Comparison of ENCODE assay signal across 16 cellular contexts in genomic region chr5:80688648-80689420, GRCh38. TPM values are rescaled to one million over a fixed set of nuclear protein-coding genes. Genes with fewer than 3 reads are reported as not detected.
DNase-seq lines count a peak whose midpoint lies in the region; ATAC-seq, FAIRE-seq and TF ChIP-seq lines count a peak whose summit lies in the region.
"Had no signal": no experiment of that assay in that cellular context is flagged by ENCODE, and none has a peak within 500 bp of the region (broad histone marks: within the 10 kb centered on the region; RNA-seq: fewer than 3 reads in every experiment).

No MANE protein-coding gene starts in this region.

- no peaks in the 10 kb centered on the region for H3K9me3 ChIP-seq in CD4-positive, CD25-positive, alpha-beta regulatory T cell (ENCODE audit: control insufficient read depth in 2 of 2, low read length in 2 of 2)

- H3K36me3 ChIP-seq in CD4-positive, CD25-positive, alpha-beta regulatory T cell (ENCODE audit: control insufficient read depth, insufficient read depth, low read length), result peaks cover 2% of the 10 kb centered on the region

- peaks cover 12 to 38% (median 19%) of the 10 kb centered on the region in 4 donors for H3K4me1 Mint-ChIP-seq in CD4-positive, CD25-positive, alpha-beta regulatory T cell
- H3K4me1 Mint-ChIP-seq in activated naive CD8-positive, alpha-beta T cell treated with anti-CD3 and anti-CD28 coated beads, Interleukin-2, amount 10 ng/mL, durations not matched to agents 7 days and 5 days, result peaks cover 24% of the 10 kb centered on the region
- peaks cover 3% of the 10 kb centered on the region for H3K4me1 Mint-ChIP-seq in memory B cell

- peaks cover 7% of the 10 kb centered on the region for H3K4me1 ChIP-seq in CD4-positive, CD25-positive, alpha-beta regulatory T cell (ENCODE audit: control insufficient read depth, insufficient read depth, low read length, poor library complexity, severe bottlenecking)

- H3K9me3 Mint-ChIP-seq in CD4-positive, CD25-positive, alpha-beta regulatory T cell, result no peaks in the 10 kb centered on the region
- no peaks in the 10 kb centered on the region for H3K9me3 Mint-ChIP-seq in activated naive CD8-positive, alpha-beta T cell treated with anti-CD3 and anti-CD28 coated beads, Interleukin-2, amount 10 ng/mL, durations not matched to agents 7 days and 5 days
- no peaks in the 10 kb centered on the region for H3K9me3 Mint-ChIP-seq in memory B cell

- no peaks in the 10 kb centered on the region for H3K27me3 ChIP-seq in CD4-positive, CD25-positive, alpha-beta regulatory T cell (ENCODE audit: control insufficient read depth, insufficient read depth, low read length)

- H3K27ac Mint-ChIP-seq in CD4-positive, CD25-positive, alpha-beta regulatory T cell, result peak overlapping the region in 1 of 3 donors; percentile 45
- H3K27ac Mint-ChIP-seq in activated naive CD8-positive, alpha-beta T cell treated with anti-CD3 and anti-CD28 coated beads, Interleukin-2, amount 10 ng/mL, durations not matched to agents 7 days and 5 days, result peak overlapping the region; percentile 26
- H3K27ac Mint-ChIP-seq in memory B cell, result peak overlapping the region; percentile 14

- H3K27ac ChIP-seq in CD4-positive, CD25-positive, alpha-beta regulatory T cell (ENCODE audit: insufficient read depth, low read length, poor library complexity, severe bottlenecking), result no peak overlapping the region
- H3K27ac ChIP-seq: KMS-11, PC-9 had no signal

- H3K4me3 Mint-ChIP-seq in CD4-positive, CD25-positive, alpha-beta regulatory T cell, result no peak overlapping the region
- H3K4me3 Mint-ChIP-seq in activated naive CD8-positive, alpha-beta T cell treated with anti-CD3 and anti-CD28 coated beads, Interleukin-2, amount 10 ng/mL, durations not matched to agents 7 days and 5 days, result no peak overlapping the region
- H3K4me3 Mint-ChIP-seq in memory B cell, result no peak overlapping the region

- no peak for ATAC-seq in CD4-positive, CD25-positive, alpha-beta regulatory T cell (ENCODE audit: low read depth in 2 of 2)
- no peak for ATAC-seq in activated naive CD8-positive, alpha-beta T cell treated with anti-CD3 and anti-CD28 coated beads, Interleukin-2, amount 10 ng/mL, durations not matched to agents 7 days and 5 days (ENCODE audit: low read depth)
- ATAC-seq in memory B cell (ENCODE audit: low read depth), result no peak
- no peak for ATAC-seq in HG02759 (IDR thresholded peaks at IDR 0.05; ENCODE audit: unreplicated experiment)
- ATAC-seq in HG03521 (IDR thresholded peaks at IDR 0.05; ENCODE audit: unreplicated experiment), result no peak
- ATAC-seq: HCT116 had no signal

- no peaks in the 10 kb centered on the region for H3K27me3 Mint-ChIP-seq in CD4-positive, CD25-positive, alpha-beta regulatory T cell
- no peaks in the 10 kb centered on the region for H3K27me3 Mint-ChIP-seq in activated naive CD8-positive, alpha-beta T cell treated with anti-CD3 and anti-CD28 coated beads, Interleukin-2, amount 10 ng/mL, durations not matched to agents 7 days and 5 days
- no peaks in the 10 kb centered on the region for H3K27me3 Mint-ChIP-seq in memory B cell

- peak overlapping the region; percentile 15 for H3K4me3 ChIP-seq in CD4-positive, CD25-positive, alpha-beta regulatory T cell (ENCODE audit: low read depth, low read length)
- H3K4me3 ChIP-seq: PC-9 had no signal

- no peak for FAIRE-seq in GM12891 (lab: Jason Lieb, UNC)

- POLR2A ChIA-PET in activated naive CD8-positive, alpha-beta T cell treated with anti-CD3 and anti-CD28 coated beads, Interleukin-2, amount 10 ng/mL, durations not matched to agents 7 days and 5 days (lab: Charles Lee), result no interaction called here

- H3K36me3 Mint-ChIP-seq in CD4-positive, CD25-positive, alpha-beta regulatory T cell, result peaks cover 20% of the 10 kb centered on the region
- H3K36me3 Mint-ChIP-seq in activated naive CD8-positive, alpha-beta T cell treated with anti-CD3 and anti-CD28 coated beads, Interleukin-2, amount 10 ng/mL, durations not matched to agents 7 days and 5 days, result peaks cover 27% of the 10 kb centered on the region
- peaks cover 14% of the 10 kb centered on the region for H3K36me3 Mint-ChIP-seq in memory B cell

- DNase-seq in CD4-positive, CD25-positive, alpha-beta regulatory T cell, result no peak
- DNase-seq in GM12891 (ENCODE audit: insufficient read length, low spot score) (no peak), memory B cell (ENCODE audit: low spot score in 2 of 2) (no peak), HK-2 (ENCODE audit: unreplicated experiment) (no peak)
- DNase-seq in activated naive CD8-positive, alpha-beta T cell treated with anti-CD3 and anti-CD28 coated beads, Interleukin-2, amount 10 ng/mL, durations not matched to agents 7 days and 5 days, result no peak
- DNase-seq: C1 segment of cervical spinal cord, GOT3, NCI-H1436 treated with DMSO at 0.1 percent for 48 hours, NCI-H2029, NCI-H345, NCI-H524 treated with DMSO at 0.1 percent for 48 hours, PC-9 had no signal

- TF ChIP-seq POLR2A in GM12891 (IDR thresholded peaks at IDR 0.05; ENCODE audit: low read depth, low read length), result no peak

TF ChIP-seq in GM12891, 5 proteins besides CTCF, POLR2A, EP300 and RAD21:
- TF ChIP-seq TAF1 (IDR thresholded peaks at IDR 0.05; ENCODE audit: low read depth, low read length) (no peak), SPI1 (IDR thresholded peaks at IDR 0.05; ENCODE audit: low read depth, low read length) (peak; percentile 38; the same call in 1 of the 2 replicates)

RNA-seq across cellular contexts. Expression of gene DHFR, which starts 34.1 kb away (rescaled TPM):
- total RNA-seq in CD4-positive, CD25-positive, alpha-beta regulatory T cell, result 7.7 TPM
- 1 to 10 TPM; 2.1 to 3.0 (median 2.3) TPM for polyA plus RNA-seq in CD4-positive, CD25-positive, alpha-beta regulatory T cell
- 36.2 TPM for polyA plus RNA-seq in GM12891 (2012; ENCODE audit: low read depth, missing spikeins)
- total RNA-seq in activated naive CD8-positive, alpha-beta T cell treated with anti-CD3 and anti-CD28 coated beads, Interleukin-2, amount 10 ng/mL, durations not matched to agents 7 days and 5 days, result 10 to 100 TPM; 63.6 to 67.4 TPM

RNA-seq across cellular contexts. Expression of gene MSH3, which starts 34.4 kb away (rescaled TPM):
- total RNA-seq in CD4-positive, CD25-positive, alpha-beta regulatory T cell, result 17.3 TPM
- polyA plus RNA-seq in CD4-positive, CD25-positive, alpha-beta regulatory T cell, result 10 to 100 TPM; 11.2 to 14.3 (median 13.0) TPM
- 7.1 TPM for polyA plus RNA-seq in GM12891 (2012; ENCODE audit: low read depth, missing spikeins)
- total RNA-seq in activated naive CD8-positive, alpha-beta T cell treated with anti-CD3 and anti-CD28 coated beads, Interleukin-2, amount 10 ng/mL, durations not matched to agents 7 days and 5 days, result 10 to 100 TPM; 18.1 to 18.6 TPM
